10 cellular contexts compared by ENCODE assay signal in the genomic region with DNA sequence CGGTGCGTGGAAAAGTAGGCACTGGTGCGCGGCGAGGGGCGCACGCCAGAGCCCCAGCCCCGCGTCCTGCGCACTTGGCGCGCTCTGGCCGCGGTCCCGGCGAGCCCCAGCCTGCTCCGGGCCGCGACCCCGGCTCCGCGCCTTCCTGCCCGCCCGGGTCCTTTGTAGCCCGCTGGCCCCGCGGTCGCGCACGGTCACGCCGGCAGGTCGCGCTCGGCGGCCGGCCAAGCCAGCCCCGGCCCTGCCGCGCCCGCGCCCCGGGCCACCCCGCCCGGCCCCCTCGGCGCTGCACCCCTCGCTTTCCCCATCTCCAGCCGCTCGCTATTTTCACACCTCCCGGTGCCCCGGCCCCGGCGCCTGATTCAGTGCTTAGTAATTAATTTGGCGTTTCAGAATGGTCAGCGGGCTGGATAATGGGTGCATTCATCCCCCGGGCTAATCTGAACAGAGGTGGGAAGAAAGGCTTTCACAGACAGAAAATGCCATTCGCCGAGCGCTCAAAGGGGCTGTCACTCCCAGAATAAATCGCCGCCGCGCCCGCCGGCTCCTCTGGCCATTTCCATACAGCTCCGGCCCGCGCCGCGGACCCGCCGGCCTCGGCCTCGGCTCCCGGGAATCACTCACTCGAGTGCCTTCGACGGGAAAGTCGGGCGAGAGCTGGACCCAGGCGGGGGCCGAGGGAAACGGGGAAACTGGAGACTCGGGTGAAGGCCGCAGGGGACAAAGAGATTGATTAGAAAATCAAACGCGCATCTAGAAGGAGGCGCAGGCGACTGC. TPM values are rescaled to one million over a fixed set of nuclear protein-coding genes. Genes with fewer than 3 reads are reported as not detected.
DNase-seq lines count a peak whose midpoint lies in the region; ATAC-seq, FAIRE-seq and TF ChIP-seq lines count a peak whose summit lies in the region.
"Had no signal": no experiment of that assay in that cellular context is flagged by ENCODE, and none has a peak within 500 bp of the region (broad histone marks: within the 10 kb centered on the region; RNA-seq: fewer than 3 reads in every experiment).

No MANE protein-coding gene starts in this region.

- no peak for TF ChIP-seq EP300 in A549 (IDR thresholded peaks at IDR 0.05)

- peaks cover 9% of the 10 kb centered on the region; the same call in 1 of the 3 replicates for H3K9me3 ChIP-seq in A549

- WGBS in A549 (ENCODE audit: missing lambda C conversion rate): 20% methylated on average over 64 of the region's 90 CpGs

- H3K9me3 Mint-ChIP-seq in endothelial cell (ENCODE audit: unreplicated experiment) (no peaks in the 10 kb centered on the region), nephron progenitor cell (no peaks in the 10 kb centered on the region)

- ATAC-seq in A549 (peak; percentile 11 to 16; a peak in 3 of 6 replicates), HG02588 (IDR thresholded peaks at IDR 0.05; ENCODE audit: unreplicated experiment) (peak; percentile 22)

- POLR2A ChIA-PET in A549 (lab: Yijun Ruan, JAX): no interaction called here

- TF ChIP-seq POLR2A in A549 (IDR thresholded peaks at IDR 0.05; ENCODE audit: low read length): no peak

- no peaks in the 10 kb centered on the region for H3K4me1 ChIP-seq in A549

- H3K4me3 Mint-ChIP-seq in endothelial cell (ENCODE audit: unreplicated experiment) (no peak overlapping the region), nephron progenitor cell (peak overlapping the region; percentile 81)

- TF ChIP-seq RAD21 in A549 (conservative IDR thresholded peaks at IDR 0.05 in 1 of 2, IDR thresholded peaks at IDR 0.05 in 1 of 2): no peak

- FAIRE-seq in A549 (lab: Jason Lieb, UNC): no peak

- H3K4me1 Mint-ChIP-seq in endothelial cell (ENCODE audit: unreplicated experiment) (peaks cover 3% of the 10 kb centered on the region), nephron progenitor cell (peaks cover 43% of the 10 kb centered on the region)

- H3K4me3 ChIP-seq in A549: peak overlapping the region; percentile 50

- H3K4me2 ChIP-seq in A549: peak overlapping the region; percentile 89

- DNase-seq in A549 (ENCODE audit: low read depth in 1 of 2, low spot score in 1 of 2): no peak
- peak; percentile 31 for DNase-seq in endothelial cell (ENCODE audit: low spot score)
- peak; percentile 63 for DNase-seq in nephron progenitor cell
- no peak for DNase-seq in COR-L47 (lab: John Stamatoyannopoulos, UW)
- no peak for DNase-seq in NCI-H1092 treated with DMSO at 0.1 percent for 48 hours (lab: John Stamatoyannopoulos, UW)
- DNase-seq in stimulated activated CD4-positive, alpha-beta T cell treated with anti-CD3 and anti-CD28 coated beads, Interleukin-4, amount 100 ng/mL, for 4 hours: no peak
- DNase-seq in activated CD4-positive, CD25-positive, alpha-beta regulatory T cell (lab: John Stamatoyannopoulos, UW): no peak

- TF ChIP-seq CTCF in A549 (IDR thresholded peaks at IDR 0.05): no peak
- TF ChIP-seq CTCF in endothelial cell (IDR thresholded peaks at IDR 0.05; ENCODE audit: unreplicated experiment): no peak
- TF ChIP-seq CTCF in nephron progenitor cell (IDR thresholded peaks at IDR 0.05): no peak

- peak overlapping the region in 1 of 2 experiments; percentile 72; a peak in 3 of 6 replicates for H3K27ac ChIP-seq in A549

- H3K36me3 Mint-ChIP-seq in endothelial cell (ENCODE audit: low read depth, unreplicated experiment) (no peaks in the 10 kb centered on the region), nephron progenitor cell (ENCODE audit: low read depth) (no peaks in the 10 kb centered on the region)

- CTCF ChIA-PET in A549 (lab: Yijun Ruan, JAX): interaction anchor here (0.6 to 2.9 kb wide), 24 partner anchors 8 to 945 kb away, joined by 3 to 18 read pairs (median 4); no protein-coding TSS in a partner anchor

- H3K27me3 Mint-ChIP-seq in endothelial cell (ENCODE audit: unreplicated experiment) (peaks cover 20% of the 10 kb centered on the region), nephron progenitor cell (ENCODE audit: low read depth, poor library complexity) (peaks cover 79% of the 10 kb centered on the region)

- H3K27ac Mint-ChIP-seq in endothelial cell (ENCODE audit: unreplicated experiment) (no peak overlapping the region), nephron progenitor cell (no peak overlapping the region)
- H3K27ac Mint-ChIP-seq: CD4-positive, CD25-positive, alpha-beta regulatory T cell had no signal

TF ChIP-seq in A549, 52 proteins besides CTCF, POLR2A, EP300 and RAD21 (continues in another document):
- TF ChIP-seq CEBPB (IDR thresholded peaks at IDR 0.05): no peak
- TF ChIP-seq PHF8 (IDR thresholded peaks at IDR 0.05; ENCODE audit: borderline replicate concordance, low read depth): no peak
- TF ChIP-seq EHF (CRISPR knock-in tag; IDR thresholded peaks at IDR 0.05): no peak
- no peak for TF ChIP-seq HOXB13 (CRISPR knock-in tag; IDR thresholded peaks at IDR 0.05; ENCODE audit: low read depth)
- no peak for TF ChIP-seq POLR2AphosphoS2 (conservative IDR thresholded peaks at IDR 0.05; ENCODE audit: low read length)
- no peak for TF ChIP-seq SREBF2 (IDR thresholded peaks at IDR 0.05)
- TF ChIP-seq, protein P1, sequence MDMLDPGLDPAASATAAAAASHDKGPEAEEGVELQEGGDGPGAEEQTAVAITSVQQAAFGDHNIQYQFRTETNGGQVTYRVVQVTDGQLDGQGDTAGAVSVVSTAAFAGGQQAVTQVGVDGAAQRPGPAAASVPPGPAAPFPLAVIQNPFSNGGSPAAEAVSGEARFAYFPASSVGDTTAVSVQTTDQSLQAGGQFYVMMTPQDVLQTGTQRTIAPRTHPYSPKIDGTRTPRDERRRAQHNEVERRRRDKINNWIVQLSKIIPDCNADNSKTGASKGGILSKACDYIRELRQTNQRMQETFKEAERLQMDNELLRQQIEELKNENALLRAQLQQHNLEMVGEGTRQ (IDR thresholded peaks at IDR 0.05): no peak
- TF ChIP-seq GATA3 (IDR thresholded peaks at IDR 0.05; ENCODE audit: borderline replicate concordance): no peak
- TF ChIP-seq, protein P2, sequence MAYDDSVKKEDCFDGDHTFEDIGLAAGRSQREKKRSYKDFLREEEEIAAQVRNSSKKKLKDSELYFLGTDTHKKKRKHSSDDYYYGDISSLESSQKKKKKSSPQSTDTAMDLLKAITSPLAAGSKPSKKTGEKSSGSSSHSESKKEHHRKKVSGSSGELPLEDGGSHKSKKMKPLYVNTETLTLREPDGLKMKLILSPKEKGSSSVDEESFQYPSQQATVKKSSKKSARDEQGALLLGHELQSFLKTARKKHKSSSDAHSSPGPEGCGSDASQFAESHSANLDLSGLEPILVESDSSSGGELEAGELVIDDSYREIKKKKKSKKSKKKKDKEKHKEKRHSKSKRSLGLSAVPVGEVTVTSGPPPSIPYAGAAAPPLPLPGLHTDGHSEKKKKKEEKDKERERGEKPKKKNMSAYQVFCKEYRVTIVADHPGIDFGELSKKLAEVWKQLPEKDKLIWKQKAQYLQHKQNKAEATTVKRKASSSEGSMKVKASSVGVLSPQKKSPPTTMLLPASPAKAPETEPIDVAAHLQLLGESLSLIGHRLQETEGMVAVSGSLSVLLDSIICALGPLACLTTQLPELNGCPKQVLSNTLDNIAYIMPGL (CRISPR knock-in tag; IDR thresholded peaks at IDR 0.05; ENCODE audit: borderline replicate concordance): no peak
- TF ChIP-seq, protein P3, sequence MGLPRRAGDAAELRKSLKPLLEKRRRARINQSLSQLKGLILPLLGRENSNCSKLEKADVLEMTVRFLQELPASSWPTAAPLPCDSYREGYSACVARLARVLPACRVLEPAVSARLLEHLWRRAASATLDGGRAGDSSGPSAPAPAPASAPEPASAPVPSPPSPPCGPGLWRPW (IDR thresholded peaks at IDR 0.05): no peak
- TF ChIP-seq TFCP2L1 (CRISPR knock-in tag; IDR thresholded peaks at IDR 0.05): no peak
- TF ChIP-seq, protein P4, sequence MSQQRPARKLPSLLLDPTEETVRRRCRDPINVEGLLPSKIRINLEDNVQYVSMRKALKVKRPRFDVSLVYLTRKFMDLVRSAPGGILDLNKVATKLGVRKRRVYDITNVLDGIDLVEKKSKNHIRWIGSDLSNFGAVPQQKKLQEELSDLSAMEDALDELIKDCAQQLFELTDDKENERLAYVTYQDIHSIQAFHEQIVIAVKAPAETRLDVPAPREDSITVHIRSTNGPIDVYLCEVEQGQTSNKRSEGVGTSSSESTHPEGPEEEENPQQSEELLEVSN (IDR thresholded peaks at IDR 0.05; ENCODE audit: borderline replicate concordance, low read depth): no peak
- no peak for TF ChIP-seq TP53 (CRISPR knock-in tag; IDR thresholded peaks at IDR 0.05)
- TF ChIP-seq ESRRA (IDR thresholded peaks at IDR 0.05; ENCODE audit: borderline replicate concordance, low read length): no peak
- no peak for TF ChIP-seq NR3C1 (IDR thresholded peaks at IDR 0.05)
- TF ChIP-seq FOSB (CRISPR knock-in tag; IDR thresholded peaks at IDR 0.05): no peak

RNA-seq across cellular contexts. Expression of a gene that starts 17.8 kb away (rescaled TPM):
- polyA plus RNA-seq in A549 (2011; rRNA removed): 0.13 and 0.21 TPM in 2 replicates
- 0.09 and 0.18 TPM in 2 replicates for polyA plus RNA-seq in A549 (2012; cell fraction: cytosol; rRNA removed)
- polyA plus RNA-seq in A549 (2012; cell fraction: nucleus; rRNA removed): 0.28 and 0.46 TPM in 2 replicates
- polyA plus RNA-seq in A549 (2017; fragmentation: RNase III; extraction: RNeasy Plus Mini Kit Qiagen cat#74134 plus additional on column Dnase treatment): 0.12 to 0.20 TPM (median 0.17 TPM) in 3 replicates
- polyA minus RNA-seq in A549 (2011; rRNA and poly(A)+ RNA removed): 0.10 and 0.12 TPM in 2 replicates
- 6.6 TPM for total RNA-seq in endothelial cell (ENCODE audit: unreplicated experiment)
- total RNA-seq: CD4-positive, CD25-positive, alpha-beta regulatory T cell had no signal

RNA-seq across cellular contexts. Expression of a gene that starts 38.0 kb away (rescaled TPM):
- polyA plus RNA-seq in A549 (2011; rRNA removed): 0.01 TPM in 1 of 2 replicates, not detected in the other
- polyA plus RNA-seq in A549 (2012; cell fraction: cytosol; rRNA removed): 0.01 and 0.10 TPM in 2 replicates
- polyA plus RNA-seq in A549 (2012; cell fraction: nucleus; rRNA removed): 0.28 TPM in 1 of 2 replicates, not detected in the other
- polyA plus RNA-seq in A549 (2017; fragmentation: RNase III; extraction: RNeasy Plus Mini Kit Qiagen cat#74134 plus additional on column Dnase treatment): not detected in 3 replicates
- not detected in 2 replicates for polyA minus RNA-seq in A549 (2011; rRNA and poly(A)+ RNA removed)
- total RNA-seq in endothelial cell (ENCODE audit: unreplicated experiment): 14.5 TPM
- total RNA-seq: lung microvascular endothelial cell had no signal

Comparison
In these comparisons a context has a peak if more than half of its experiments do, and no peak if none do; other contexts are left out.
1. DNase-seq: peak in endothelial cell (single experiment) and nephron progenitor cell (single experiment); none in A549 (0 of 2), COR-L47 (single experiment), NCI-H1092 treated with DMSO at 0.1 percent for 48 hours (single experiment), stimulated activated CD4-positive, alpha-beta T cell treated with anti-CD3 and anti-CD28 coated beads, Interleukin-4, amount 100 ng/mL, for 4 hours (0 of 2) and activated CD4-positive, CD25-positive, alpha-beta regulatory T cell (0 of 4).